Comparison of ENCODE assay signal across 8 cellular contexts in the genomic region with DNA sequence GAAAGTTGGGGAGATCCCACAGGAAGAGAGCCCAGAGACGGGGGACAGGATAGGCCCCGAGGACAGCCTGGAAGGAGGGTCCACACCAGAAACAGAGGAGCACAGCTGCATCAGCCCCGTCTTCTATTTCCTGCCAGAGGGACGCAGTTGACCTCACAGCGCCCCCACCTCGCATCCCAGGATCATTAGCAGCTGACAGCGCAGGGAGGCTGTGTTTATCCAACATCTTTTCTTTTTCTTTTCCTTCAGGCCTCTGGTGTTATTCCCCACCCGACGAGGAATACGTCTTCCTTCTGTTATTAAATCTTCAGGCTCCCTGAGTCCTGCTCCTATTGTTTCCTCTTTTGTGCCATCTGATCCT.
A peak's percentile ranks its signal among the peaks of the same experiment; 100 is the strongest.
DNase-seq lines count a peak whose midpoint lies in the region; ATAC-seq and TF ChIP-seq lines count a peak whose summit lies in the region.

No MANE protein-coding gene starts in this region.

- no peaks in the 10 kb centered on the region for H3K9me3 ChIP-seq in mucosa of rectum (ENCODE audit: control insufficient read depth in 2 of 2, low read length in 2 of 2)

- DNase-seq in ELR (ENCODE audit: low read depth) (peak; percentile 17), HuH-7 (ENCODE audit: low spot score) (peak; percentile 42), dermis blood vessel endothelial cell (peak; percentile 2), erythroblast (lab: John Stamatoyannopoulos, UW) (no peak), SKM-1 treated with dmso at 0.1 percent for 144 hours (lab: John Stamatoyannopoulos, UW; ENCODE audit: unreplicated experiment) (no peak), AG08396 (ENCODE audit: low spot score) (no peak)

- TF ChIP-seq POLR2A in erythroblast (IDR thresholded peaks at IDR 0.05; ENCODE audit: low read length), result no peak

- peak overlapping the region; percentile 62 to 63 for H3K27ac ChIP-seq in mucosa of rectum (ENCODE audit: low read depth in 2 of 2, low read length in 2 of 2)

- no peaks in the 10 kb centered on the region for H3K36me3 ChIP-seq in mucosa of rectum (ENCODE audit: control insufficient read depth in 2 of 2, insufficient read depth in 2 of 2, low read length in 2 of 2)

- H3K9ac ChIP-seq in mucosa of rectum (ENCODE audit: low read depth in 1 of 2, low read length in 2 of 2), result peak overlapping the region in 1 of 2 donors; percentile 47

- peaks cover 3 to 7% of the 10 kb centered on the region in 2 donors for H3K4me1 ChIP-seq in mucosa of rectum (ENCODE audit: control insufficient read depth in 2 of 2, insufficient read depth in 2 of 2, low read length in 2 of 2)

- ATAC-seq in GM21423 (IDR thresholded peaks at IDR 0.05; ENCODE audit: unreplicated experiment), result peak; percentile 38

- H3K4me3 ChIP-seq in mucosa of rectum (ENCODE audit: low read length in 2 of 2), result peak overlapping the region; percentile 50 to 73

- peaks cover 0 to 6% of the 10 kb centered on the region in 2 donors for H3K27me3 ChIP-seq in mucosa of rectum (ENCODE audit: control insufficient read depth in 2 of 2, insufficient read depth in 2 of 2, low read length in 2 of 2)

Comparison
In these comparisons a context has a peak if more than half of its experiments do, and no peak if none do; other contexts are left out.
1. DNase-seq: peak in ELR (single experiment), HuH-7 (single experiment) and dermis blood vessel endothelial cell (single experiment); none in erythroblast (0 of 2), SKM-1 treated with dmso at 0.1 percent for 144 hours (single experiment) and AG08396 (single experiment).